2 cellular contexts compared by ENCODE assay signal in the genomic region with DNA sequence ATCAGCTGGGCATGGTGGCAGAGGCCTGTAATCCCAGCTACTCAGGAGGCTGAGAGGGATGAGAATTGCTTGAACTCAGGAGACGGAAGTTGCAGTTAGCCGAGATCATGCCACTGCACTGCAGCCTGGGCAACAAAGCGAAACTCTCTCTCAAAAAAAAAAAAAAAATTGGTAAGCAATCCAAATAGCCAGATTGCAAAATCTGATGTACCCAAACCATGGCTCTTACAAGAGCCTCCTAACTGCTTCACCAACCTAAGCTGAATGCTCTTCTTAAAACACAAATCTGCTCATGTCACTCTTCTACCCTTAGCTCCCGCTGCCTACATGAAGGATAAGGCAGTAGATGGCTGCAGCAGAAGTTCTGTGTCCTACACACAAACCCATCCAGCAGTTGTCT.
TF ChIP-seq lines count a peak whose summit lies in the region.

No MANE protein-coding gene starts in this region.

TF ChIP-seq in liver, 16 proteins besides CTCF, POLR2A, EP300 and RAD21 (continued from another document):
- TF ChIP-seq, protein P1, sequence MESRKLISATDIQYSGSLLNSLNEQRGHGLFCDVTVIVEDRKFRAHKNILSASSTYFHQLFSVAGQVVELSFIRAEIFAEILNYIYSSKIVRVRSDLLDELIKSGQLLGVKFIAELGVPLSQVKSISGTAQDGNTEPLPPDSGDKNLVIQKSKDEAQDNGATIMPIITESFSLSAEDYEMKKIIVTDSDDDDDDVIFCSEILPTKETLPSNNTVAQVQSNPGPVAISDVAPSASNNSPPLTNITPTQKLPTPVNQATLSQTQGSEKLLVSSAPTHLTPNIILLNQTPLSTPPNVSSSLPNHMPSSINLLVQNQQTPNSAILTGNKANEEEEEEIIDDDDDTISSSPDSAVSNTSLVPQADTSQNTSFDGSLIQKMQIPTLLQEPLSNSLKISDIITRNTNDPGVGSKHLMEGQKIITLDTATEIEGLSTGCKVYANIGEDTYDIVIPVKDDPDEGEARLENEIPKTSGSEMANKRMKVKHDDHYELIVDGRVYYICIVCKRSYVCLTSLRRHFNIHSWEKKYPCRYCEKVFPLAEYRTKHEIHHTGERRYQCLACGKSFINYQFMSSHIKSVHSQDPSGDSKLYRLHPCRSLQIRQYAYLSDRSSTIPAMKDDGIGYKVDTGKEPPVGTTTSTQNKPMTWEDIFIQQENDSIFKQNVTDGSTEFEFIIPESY (IDR thresholded peaks at IDR 0.05), result no peak
- TF ChIP-seq RXRA (IDR thresholded peaks at IDR 0.05) (peak in 1 of 2 donors; percentile 40), GABPA (IDR thresholded peaks at IDR 0.05 in 1 of 2, conservative IDR thresholded peaks at IDR 0.05 in 1 of 2) (no peak), FOXA2 (IDR thresholded peaks at IDR 0.05) (no peak), JUND (IDR thresholded peaks at IDR 0.05) (no peak), SP1 (IDR thresholded peaks at IDR 0.05) (no peak)
- TF ChIP-seq, protein P2, sequence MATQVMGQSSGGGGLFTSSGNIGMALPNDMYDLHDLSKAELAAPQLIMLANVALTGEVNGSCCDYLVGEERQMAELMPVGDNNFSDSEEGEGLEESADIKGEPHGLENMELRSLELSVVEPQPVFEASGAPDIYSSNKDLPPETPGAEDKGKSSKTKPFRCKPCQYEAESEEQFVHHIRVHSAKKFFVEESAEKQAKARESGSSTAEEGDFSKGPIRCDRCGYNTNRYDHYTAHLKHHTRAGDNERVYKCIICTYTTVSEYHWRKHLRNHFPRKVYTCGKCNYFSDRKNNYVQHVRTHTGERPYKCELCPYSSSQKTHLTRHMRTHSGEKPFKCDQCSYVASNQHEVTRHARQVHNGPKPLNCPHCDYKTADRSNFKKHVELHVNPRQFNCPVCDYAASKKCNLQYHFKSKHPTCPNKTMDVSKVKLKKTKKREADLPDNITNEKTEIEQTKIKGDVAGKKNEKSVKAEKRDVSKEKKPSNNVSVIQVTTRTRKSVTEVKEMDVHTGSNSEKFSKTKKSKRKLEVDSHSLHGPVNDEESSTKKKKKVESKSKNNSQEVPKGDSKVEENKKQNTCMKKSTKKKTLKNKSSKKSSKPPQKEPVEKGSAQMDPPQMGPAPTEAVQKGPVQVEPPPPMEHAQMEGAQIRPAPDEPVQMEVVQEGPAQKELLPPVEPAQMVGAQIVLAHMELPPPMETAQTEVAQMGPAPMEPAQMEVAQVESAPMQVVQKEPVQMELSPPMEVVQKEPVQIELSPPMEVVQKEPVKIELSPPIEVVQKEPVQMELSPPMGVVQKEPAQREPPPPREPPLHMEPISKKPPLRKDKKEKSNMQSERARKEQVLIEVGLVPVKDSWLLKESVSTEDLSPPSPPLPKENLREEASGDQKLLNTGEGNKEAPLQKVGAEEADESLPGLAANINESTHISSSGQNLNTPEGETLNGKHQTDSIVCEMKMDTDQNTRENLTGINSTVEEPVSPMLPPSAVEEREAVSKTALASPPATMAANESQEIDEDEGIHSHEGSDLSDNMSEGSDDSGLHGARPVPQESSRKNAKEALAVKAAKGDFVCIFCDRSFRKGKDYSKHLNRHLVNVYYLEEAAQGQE (IDR thresholded peaks at IDR 0.05), result no peak
- TF ChIP-seq, protein P3, sequence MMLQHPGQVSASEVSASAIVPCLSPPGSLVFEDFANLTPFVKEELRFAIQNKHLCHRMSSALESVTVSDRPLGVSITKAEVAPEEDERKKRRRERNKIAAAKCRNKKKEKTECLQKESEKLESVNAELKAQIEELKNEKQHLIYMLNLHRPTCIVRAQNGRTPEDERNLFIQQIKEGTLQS (IDR thresholded peaks at IDR 0.05), result no peak

TF ChIP-seq in WTC11, 78 proteins besides CTCF, POLR2A, EP300 and RAD21 (continued from another document):
- TF ChIP-seq, protein P4, sequence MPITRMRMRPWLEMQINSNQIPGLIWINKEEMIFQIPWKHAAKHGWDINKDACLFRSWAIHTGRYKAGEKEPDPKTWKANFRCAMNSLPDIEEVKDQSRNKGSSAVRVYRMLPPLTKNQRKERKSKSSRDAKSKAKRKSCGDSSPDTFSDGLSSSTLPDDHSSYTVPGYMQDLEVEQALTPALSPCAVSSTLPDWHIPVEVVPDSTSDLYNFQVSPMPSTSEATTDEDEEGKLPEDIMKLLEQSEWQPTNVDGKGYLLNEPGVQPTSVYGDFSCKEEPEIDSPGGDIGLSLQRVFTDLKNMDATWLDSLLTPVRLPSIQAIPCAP (CRISPR knock-in tag; IDR thresholded peaks at IDR 0.05), result no peak
- TF ChIP-seq SMAD4 (CRISPR knock-in tag; IDR thresholded peaks at IDR 0.05) (no peak), FOXJ3 (CRISPR knock-in tag; IDR thresholded peaks at IDR 0.05; ENCODE audit: borderline replicate concordance) (no peak), HMGA2 (CRISPR knock-in tag; IDR thresholded peaks at IDR 0.05) (no peak), TEAD4 (CRISPR knock-in tag; IDR thresholded peaks at IDR 0.05) (no peak), NFATC4 (CRISPR knock-in tag; IDR thresholded peaks at IDR 0.05) (no peak), NR3C1 (CRISPR knock-in tag; conservative IDR thresholded peaks at IDR 0.05; ENCODE audit: low read depth) (no peak)
- TF ChIP-seq, protein P5, sequence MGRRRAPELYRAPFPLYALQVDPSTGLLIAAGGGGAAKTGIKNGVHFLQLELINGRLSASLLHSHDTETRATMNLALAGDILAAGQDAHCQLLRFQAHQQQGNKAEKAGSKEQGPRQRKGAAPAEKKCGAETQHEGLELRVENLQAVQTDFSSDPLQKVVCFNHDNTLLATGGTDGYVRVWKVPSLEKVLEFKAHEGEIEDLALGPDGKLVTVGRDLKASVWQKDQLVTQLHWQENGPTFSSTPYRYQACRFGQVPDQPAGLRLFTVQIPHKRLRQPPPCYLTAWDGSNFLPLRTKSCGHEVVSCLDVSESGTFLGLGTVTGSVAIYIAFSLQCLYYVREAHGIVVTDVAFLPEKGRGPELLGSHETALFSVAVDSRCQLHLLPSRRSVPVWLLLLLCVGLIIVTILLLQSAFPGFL (CRISPR knock-in tag; IDR thresholded peaks at IDR 0.05; ENCODE audit: borderline replicate concordance), result no peak
- TF ChIP-seq, protein P6, sequence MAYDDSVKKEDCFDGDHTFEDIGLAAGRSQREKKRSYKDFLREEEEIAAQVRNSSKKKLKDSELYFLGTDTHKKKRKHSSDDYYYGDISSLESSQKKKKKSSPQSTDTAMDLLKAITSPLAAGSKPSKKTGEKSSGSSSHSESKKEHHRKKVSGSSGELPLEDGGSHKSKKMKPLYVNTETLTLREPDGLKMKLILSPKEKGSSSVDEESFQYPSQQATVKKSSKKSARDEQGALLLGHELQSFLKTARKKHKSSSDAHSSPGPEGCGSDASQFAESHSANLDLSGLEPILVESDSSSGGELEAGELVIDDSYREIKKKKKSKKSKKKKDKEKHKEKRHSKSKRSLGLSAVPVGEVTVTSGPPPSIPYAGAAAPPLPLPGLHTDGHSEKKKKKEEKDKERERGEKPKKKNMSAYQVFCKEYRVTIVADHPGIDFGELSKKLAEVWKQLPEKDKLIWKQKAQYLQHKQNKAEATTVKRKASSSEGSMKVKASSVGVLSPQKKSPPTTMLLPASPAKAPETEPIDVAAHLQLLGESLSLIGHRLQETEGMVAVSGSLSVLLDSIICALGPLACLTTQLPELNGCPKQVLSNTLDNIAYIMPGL (CRISPR knock-in tag; IDR thresholded peaks at IDR 0.05), result no peak
- TF ChIP-seq, protein P7, sequence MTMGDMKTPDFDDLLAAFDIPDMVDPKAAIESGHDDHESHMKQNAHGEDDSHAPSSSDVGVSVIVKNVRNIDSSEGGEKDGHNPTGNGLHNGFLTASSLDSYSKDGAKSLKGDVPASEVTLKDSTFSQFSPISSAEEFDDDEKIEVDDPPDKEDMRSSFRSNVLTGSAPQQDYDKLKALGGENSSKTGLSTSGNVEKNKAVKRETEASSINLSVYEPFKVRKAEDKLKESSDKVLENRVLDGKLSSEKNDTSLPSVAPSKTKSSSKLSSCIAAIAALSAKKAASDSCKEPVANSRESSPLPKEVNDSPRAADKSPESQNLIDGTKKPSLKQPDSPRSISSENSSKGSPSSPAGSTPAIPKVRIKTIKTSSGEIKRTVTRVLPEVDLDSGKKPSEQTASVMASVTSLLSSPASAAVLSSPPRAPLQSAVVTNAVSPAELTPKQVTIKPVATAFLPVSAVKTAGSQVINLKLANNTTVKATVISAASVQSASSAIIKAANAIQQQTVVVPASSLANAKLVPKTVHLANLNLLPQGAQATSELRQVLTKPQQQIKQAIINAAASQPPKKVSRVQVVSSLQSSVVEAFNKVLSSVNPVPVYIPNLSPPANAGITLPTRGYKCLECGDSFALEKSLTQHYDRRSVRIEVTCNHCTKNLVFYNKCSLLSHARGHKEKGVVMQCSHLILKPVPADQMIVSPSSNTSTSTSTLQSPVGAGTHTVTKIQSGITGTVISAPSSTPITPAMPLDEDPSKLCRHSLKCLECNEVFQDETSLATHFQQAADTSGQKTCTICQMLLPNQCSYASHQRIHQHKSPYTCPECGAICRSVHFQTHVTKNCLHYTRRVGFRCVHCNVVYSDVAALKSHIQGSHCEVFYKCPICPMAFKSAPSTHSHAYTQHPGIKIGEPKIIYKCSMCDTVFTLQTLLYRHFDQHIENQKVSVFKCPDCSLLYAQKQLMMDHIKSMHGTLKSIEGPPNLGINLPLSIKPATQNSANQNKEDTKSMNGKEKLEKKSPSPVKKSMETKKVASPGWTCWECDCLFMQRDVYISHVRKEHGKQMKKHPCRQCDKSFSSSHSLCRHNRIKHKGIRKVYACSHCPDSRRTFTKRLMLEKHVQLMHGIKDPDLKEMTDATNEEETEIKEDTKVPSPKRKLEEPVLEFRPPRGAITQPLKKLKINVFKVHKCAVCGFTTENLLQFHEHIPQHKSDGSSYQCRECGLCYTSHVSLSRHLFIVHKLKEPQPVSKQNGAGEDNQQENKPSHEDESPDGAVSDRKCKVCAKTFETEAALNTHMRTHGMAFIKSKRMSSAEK (CRISPR knock-in tag; IDR thresholded peaks at IDR 0.05; ENCODE audit: borderline replicate concordance), result no peak
- TF ChIP-seq, protein P8, sequence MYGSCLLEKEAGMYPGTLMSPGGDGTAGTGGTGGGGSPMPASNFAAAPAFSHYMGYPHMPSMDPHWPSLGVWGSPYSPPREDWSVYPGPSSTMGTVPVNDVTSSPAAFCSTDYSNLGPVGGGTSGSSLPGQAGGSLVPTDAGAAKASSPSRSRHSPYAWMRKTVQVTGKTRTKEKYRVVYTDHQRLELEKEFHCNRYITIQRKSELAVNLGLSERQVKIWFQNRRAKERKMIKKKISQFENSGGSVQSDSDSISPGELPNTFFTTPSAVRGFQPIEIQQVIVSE (CRISPR knock-in tag; IDR thresholded peaks at IDR 0.05; ENCODE audit: borderline replicate concordance), result no peak
